ENCODE assay signal across 1 cellular context in genomic region chr19:15125232-15126067, GRCh38.
TF ChIP-seq lines count a peak whose summit lies in the region.

No MANE protein-coding gene starts in this region.

TF ChIP-seq in GM12878, 131 proteins besides CTCF, POLR2A, EP300 and RAD21 (continued from another document and continues in another):
- TF ChIP-seq, protein P1, sequence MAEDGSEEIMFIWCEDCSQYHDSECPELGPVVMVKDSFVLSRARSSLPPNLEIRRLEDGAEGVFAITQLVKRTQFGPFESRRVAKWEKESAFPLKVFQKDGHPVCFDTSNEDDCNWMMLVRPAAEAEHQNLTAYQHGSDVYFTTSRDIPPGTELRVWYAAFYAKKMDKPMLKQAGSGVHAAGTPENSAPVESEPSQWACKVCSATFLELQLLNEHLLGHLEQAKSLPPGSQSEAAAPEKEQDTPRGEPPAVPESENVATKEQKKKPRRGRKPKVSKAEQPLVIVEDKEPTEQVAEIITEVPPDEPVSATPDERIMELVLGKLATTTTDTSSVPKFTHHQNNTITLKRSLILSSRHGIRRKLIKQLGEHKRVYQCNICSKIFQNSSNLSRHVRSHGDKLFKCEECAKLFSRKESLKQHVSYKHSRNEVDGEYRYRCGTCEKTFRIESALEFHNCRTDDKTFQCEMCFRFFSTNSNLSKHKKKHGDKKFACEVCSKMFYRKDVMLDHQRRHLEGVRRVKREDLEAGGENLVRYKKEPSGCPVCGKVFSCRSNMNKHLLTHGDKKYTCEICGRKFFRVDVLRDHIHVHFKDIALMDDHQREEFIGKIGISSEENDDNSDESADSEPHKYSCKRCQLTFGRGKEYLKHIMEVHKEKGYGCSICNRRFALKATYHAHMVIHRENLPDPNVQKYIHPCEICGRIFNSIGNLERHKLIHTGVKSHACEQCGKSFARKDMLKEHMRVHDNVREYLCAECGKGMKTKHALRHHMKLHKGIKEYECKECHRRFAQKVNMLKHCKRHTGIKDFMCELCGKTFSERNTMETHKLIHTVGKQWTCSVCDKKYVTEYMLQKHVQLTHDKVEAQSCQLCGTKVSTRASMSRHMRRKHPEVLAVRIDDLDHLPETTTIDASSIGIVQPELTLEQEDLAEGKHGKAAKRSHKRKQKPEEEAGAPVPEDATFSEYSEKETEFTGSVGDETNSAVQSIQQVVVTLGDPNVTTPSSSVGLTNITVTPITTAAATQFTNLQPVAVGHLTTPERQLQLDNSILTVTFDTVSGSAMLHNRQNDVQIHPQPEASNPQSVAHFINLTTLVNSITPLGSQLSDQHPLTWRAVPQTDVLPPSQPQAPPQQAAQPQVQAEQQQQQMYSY (CRISPR knock-in tag; IDR thresholded peaks at IDR 0.05), result peak; percentile 93
- TF ChIP-seq LARP7 (IDR thresholded peaks at IDR 0.05) (peak; percentile 83), CBX5 (IDR thresholded peaks at IDR 0.05; ENCODE audit: low read depth) (no peak), NR2C1 (IDR thresholded peaks at IDR 0.05) (peak; percentile 78), ZBED1 (IDR thresholded peaks at IDR 0.05; ENCODE audit: borderline replicate concordance) (no peak), IKZF2 (IDR thresholded peaks at IDR 0.05) (peak; percentile 33 to 50; a peak in 1 of 4 replicates), ZBTB33 (IDR thresholded peaks at IDR 0.05) (no peak), BACH1 (IDR thresholded peaks at IDR 0.05; ENCODE audit: borderline replicate concordance) (peak; percentile 89; the same call in 1 of the 2 replicates), EGR1 (IDR thresholded peaks at IDR 0.05; ENCODE audit: borderline replicate concordance in 1 of 2, low read depth in 2 of 2, low read length in 2 of 2) (peak in 1 of 2 experiments; percentile 63; a peak in 2 of 3 replicates), PAX5 (IDR thresholded peaks at IDR 0.05; ENCODE audit: borderline replicate concordance, low read depth, low read length) (peak; percentile 35; the same call in 1 of the 2 replicates), BMI1 (IDR thresholded peaks at IDR 0.05; ENCODE audit: borderline replicate concordance) (no peak), RFX5 (IDR thresholded peaks at IDR 0.05; ENCODE audit: low read depth, low read length) (peak; percentile 42; the same call in 1 of the 2 replicates), GATAD2B (conservative IDR thresholded peaks at IDR 0.05; ENCODE audit: low read depth) (peak; percentile 66; the same call in 1 of the 2 replicates), RAD51 (IDR thresholded peaks at IDR 0.05) (peak; percentile 99), RCOR1 (conservative IDR thresholded peaks at IDR 0.05; ENCODE audit: low read depth, low read length) (0 out of 2 replicates have a peak, but pooled peaks have one; percentile 60), ELK1 (IDR thresholded peaks at IDR 0.05; ENCODE audit: low read depth, low read length) (no peak), YBX1 (IDR thresholded peaks at IDR 0.05) (no peak), TAF1 (IDR thresholded peaks at IDR 0.05; ENCODE audit: borderline replicate concordance, low read depth, low read length) (no peak; the same call in 1 of the 2 replicates), ZNF384 (IDR thresholded peaks at IDR 0.05; ENCODE audit: borderline replicate concordance, low read depth, low read length) (no peak), KDM1A (IDR thresholded peaks at IDR 0.05; ENCODE audit: borderline replicate concordance) (no peak), BCLAF1 (IDR thresholded peaks at IDR 0.05) (no peak), POLR2AphosphoS2 (IDR thresholded peaks at IDR 0.05; ENCODE audit: low read depth, low read length) (peak; percentile 25), TBL1XR1 (IDR thresholded peaks at IDR 0.05; ENCODE audit: low read depth, low read length) (peak; percentile 48; the same call in 1 of the 2 replicates), E4F1 (IDR thresholded peaks at IDR 0.05; ENCODE audit: borderline replicate concordance, partially characterized antibody) (no peak), MYB (IDR thresholded peaks at IDR 0.05; ENCODE audit: borderline replicate concordance, low read depth, low read length) (no peak), ATF7 (IDR thresholded peaks at IDR 0.05; ENCODE audit: low read depth) (peak; percentile 94), SMAD1 (IDR thresholded peaks at IDR 0.05; ENCODE audit: low read depth, partially characterized antibody) (peak; percentile 16), SMARCA5 (IDR thresholded peaks at IDR 0.05) (peak; percentile 78), FOXK2 (IDR thresholded peaks at IDR 0.05) (no peak; the same call in 1 of the 2 replicates), NFYA (IDR thresholded peaks at IDR 0.05; ENCODE audit: borderline replicate concordance, low read depth, low read length) (no peak; the same call in 1 of the 2 replicates), PML (IDR thresholded peaks at IDR 0.05; ENCODE audit: low read length) (peak; percentile 50; the same call in 1 of the 2 replicates), KAT2A (conservative IDR thresholded peaks at IDR 0.05; ENCODE audit: control insufficient read depth, low read depth, low read length) (no peak), RELA (IDR thresholded peaks at IDR 0.05; ENCODE audit: borderline replicate concordance, partially characterized antibody) (peak; percentile 86), NFXL1 (IDR thresholded peaks at IDR 0.05; ENCODE audit: borderline replicate concordance) (no peak), MLLT1 (IDR thresholded peaks at IDR 0.05) (peak; percentile 81), SP1 (IDR thresholded peaks at IDR 0.05; ENCODE audit: low read depth, low read length) (peak; percentile 91), GABPA (IDR thresholded peaks at IDR 0.05; ENCODE audit: low read depth) (no peak), SIX5 (IDR thresholded peaks at IDR 0.05; ENCODE audit: low read depth, low read length, severe bottlenecking) (no peak)
- TF ChIP-seq, protein P2, sequence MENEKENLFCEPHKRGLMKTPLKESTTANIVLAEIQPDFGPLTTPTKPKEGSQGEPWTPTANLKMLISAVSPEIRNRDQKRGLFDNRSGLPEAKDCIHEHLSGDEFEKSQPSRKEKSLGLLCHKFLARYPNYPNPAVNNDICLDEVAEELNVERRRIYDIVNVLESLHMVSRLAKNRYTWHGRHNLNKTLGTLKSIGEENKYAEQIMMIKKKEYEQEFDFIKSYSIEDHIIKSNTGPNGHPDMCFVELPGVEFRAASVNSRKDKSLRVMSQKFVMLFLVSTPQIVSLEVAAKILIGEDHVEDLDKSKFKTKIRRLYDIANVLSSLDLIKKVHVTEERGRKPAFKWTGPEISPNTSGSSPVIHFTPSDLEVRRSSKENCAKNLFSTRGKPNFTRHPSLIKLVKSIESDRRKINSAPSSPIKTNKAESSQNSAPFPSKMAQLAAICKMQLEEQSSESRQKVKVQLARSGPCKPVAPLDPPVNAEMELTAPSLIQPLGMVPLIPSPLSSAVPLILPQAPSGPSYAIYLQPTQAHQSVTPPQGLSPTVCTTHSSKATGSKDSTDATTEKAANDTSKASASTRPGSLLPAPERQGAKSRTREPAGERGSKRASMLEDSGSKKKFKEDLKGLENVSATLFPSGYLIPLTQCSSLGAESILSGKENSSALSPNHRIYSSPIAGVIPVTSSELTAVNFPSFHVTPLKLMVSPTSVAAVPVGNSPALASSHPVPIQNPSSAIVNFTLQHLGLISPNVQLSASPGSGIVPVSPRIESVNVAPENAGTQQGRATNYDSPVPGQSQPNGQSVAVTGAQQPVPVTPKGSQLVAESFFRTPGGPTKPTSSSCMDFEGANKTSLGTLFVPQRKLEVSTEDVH (IDR thresholded peaks at IDR 0.05; ENCODE audit: low read depth, partially characterized antibody), result no peak
- TF ChIP-seq, protein P3, sequence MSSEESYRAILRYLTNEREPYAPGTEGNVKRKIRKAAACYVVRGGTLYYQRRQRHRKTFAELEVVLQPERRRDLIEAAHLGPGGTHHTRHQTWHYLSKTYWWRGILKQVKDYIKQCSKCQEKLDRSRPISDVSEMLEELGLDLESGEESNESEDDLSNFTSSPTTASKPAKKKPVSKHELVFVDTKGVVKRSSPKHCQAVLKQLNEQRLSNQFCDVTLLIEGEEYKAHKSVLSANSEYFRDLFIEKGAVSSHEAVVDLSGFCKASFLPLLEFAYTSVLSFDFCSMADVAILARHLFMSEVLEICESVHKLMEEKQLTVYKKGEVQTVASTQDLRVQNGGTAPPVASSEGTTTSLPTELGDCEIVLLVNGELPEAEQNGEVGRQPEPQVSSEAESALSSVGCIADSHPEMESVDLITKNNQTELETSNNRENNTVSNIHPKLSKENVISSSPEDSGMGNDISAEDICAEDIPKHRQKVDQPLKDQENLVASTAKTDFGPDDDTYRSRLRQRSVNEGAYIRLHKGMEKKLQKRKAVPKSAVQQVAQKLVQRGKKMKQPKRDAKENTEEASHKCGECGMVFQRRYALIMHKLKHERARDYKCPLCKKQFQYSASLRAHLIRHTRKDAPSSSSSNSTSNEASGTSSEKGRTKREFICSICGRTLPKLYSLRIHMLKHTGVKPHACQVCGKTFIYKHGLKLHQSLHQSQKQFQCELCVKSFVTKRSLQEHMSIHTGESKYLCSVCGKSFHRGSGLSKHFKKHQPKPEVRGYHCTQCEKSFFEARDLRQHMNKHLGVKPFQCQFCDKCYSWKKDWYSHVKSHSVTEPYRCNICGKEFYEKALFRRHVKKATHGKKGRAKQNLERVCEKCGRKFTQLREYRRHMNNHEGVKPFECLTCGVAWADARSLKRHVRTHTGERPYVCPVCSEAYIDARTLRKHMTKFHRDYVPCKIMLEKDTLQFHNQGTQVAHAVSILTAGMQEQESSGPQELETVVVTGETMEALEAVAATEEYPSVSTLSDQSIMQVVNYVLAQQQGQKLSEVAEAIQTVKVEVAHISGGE (CRISPR knock-in tag; IDR thresholded peaks at IDR 0.05), result peak; percentile 69
